In the genomic region with DNA sequence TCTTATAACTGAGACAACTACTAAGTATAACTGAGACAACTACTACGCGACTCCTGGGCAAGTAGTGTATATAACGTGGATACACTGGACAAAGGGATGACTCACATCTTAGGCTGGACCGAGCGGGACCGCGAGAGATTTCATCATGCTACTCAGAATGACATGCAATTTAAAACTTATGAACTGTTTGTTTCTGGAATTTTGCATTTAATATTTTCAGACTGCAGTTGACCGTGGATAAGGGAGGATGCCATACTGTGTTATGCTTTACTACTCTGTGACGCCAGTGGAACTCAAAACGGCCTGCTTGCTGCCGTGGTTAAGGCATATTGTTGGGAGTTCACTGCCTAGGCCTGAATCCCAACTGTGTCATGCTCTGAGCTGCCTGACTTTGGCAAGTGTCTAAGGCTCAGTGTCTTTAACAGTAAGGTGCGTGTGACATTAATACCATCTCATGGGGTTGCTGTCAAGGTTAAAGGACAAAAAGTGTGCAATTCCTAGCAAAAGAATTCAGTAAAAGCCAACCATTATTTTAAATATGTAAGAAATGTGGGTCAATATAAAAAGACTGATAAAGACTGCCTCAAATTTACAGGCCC, we compare ENCODE assay signal across 17 cellular contexts.
DNase-seq lines count a peak whose midpoint lies in the region; ATAC-seq and TF ChIP-seq lines count a peak whose summit lies in the region.
"Had no signal": no experiment of that assay in that cellular context is flagged by ENCODE, and none has a peak within 500 bp of the region (broad histone marks: within the 10 kb centered on the region; RNA-seq: fewer than 3 reads in every experiment).

No MANE protein-coding gene starts in this region.

- H3K27me3 ChIP-seq in CD4-positive, alpha-beta memory T cell (ENCODE audit: insufficient read depth, low read length): no peaks in the 10 kb centered on the region
- H3K27me3 ChIP-seq in testis: no peaks in the 10 kb centered on the region

- H3K27me3 Mint-ChIP-seq in CD4-positive, alpha-beta memory T cell: no peaks in the 10 kb centered on the region
- H3K27me3 Mint-ChIP-seq in central memory CD8-positive, alpha-beta T cell: no peaks in the 10 kb centered on the region
- no peaks in the 10 kb centered on the region for H3K27me3 Mint-ChIP-seq in naive thymus-derived CD8-positive, alpha-beta T cell
- H3K27me3 Mint-ChIP-seq: activated naive CD8-positive, alpha-beta T cell treated with anti-CD3 and anti-CD28 coated beads, Interleukin-2, amount 10 ng/mL, durations not matched to agents 7 days and 5 days had no signal

- H3K4me3 Mint-ChIP-seq in CD4-positive, alpha-beta memory T cell: peak overlapping the region in 1 of 8 donors; percentile 40
- no peak overlapping the region for H3K4me3 Mint-ChIP-seq in central memory CD8-positive, alpha-beta T cell
- H3K4me3 Mint-ChIP-seq in naive thymus-derived CD8-positive, alpha-beta T cell: no peak overlapping the region
- H3K4me3 Mint-ChIP-seq: activated naive CD8-positive, alpha-beta T cell treated with anti-CD3 and anti-CD28 coated beads, Interleukin-2, amount 10 ng/mL, durations not matched to agents 7 days and 5 days had no signal

- no peaks in the 10 kb centered on the region for H3K9me3 Mint-ChIP-seq in CD4-positive, alpha-beta memory T cell
- H3K9me3 Mint-ChIP-seq in central memory CD8-positive, alpha-beta T cell: no peaks in the 10 kb centered on the region
- H3K9me3 Mint-ChIP-seq in naive thymus-derived CD8-positive, alpha-beta T cell: no peaks in the 10 kb centered on the region
- H3K9me3 Mint-ChIP-seq: activated naive CD8-positive, alpha-beta T cell treated with anti-CD3 and anti-CD28 coated beads, Interleukin-2, amount 10 ng/mL, durations not matched to agents 7 days and 5 days had no signal

- H3K27ac Mint-ChIP-seq in CD4-positive, alpha-beta memory T cell: peak overlapping the region in 6 of 7 donors; percentile 8 to 92 (median 87)
- H3K27ac Mint-ChIP-seq in central memory CD8-positive, alpha-beta T cell (ENCODE audit: low read depth): peak overlapping the region; percentile 44
- peak overlapping the region in 7 of 10 donors; percentile 35 to 88 (median 82) for H3K27ac Mint-ChIP-seq in naive thymus-derived CD8-positive, alpha-beta T cell

- ATAC-seq in central memory CD8-positive, alpha-beta T cell (replicated peaks; ENCODE audit: extremely low read depth, poor library complexity, severe bottlenecking): no peak
- no peak for ATAC-seq in naive thymus-derived CD8-positive, alpha-beta T cell
- no peak for ATAC-seq in mucosa of descending colon
- ATAC-seq: left colon had no signal

- CTCF ChIA-PET in CD4-positive, alpha-beta memory T cell (lab: Charles Lee; ENCODE audit: partially characterized antibody): interaction anchor here (0.8 to 2.3 kb wide), 3 partner anchors 32 to 98 kb away, joined by 3 to 8 read pairs (median 3); no protein-coding TSS in a partner anchor

- 94 to 95% methylated on average over 12 of the region's 12 CpGs for WGBS in testis, 2 donors

- peaks cover 77% of the 10 kb centered on the region for H3K36me3 ChIP-seq in CD4-positive, alpha-beta memory T cell (ENCODE audit: insufficient read depth, low read length)
- H3K36me3 ChIP-seq in testis (ENCODE audit: low read depth, missing control alignments) (no peaks in the 10 kb centered on the region), mucosa of descending colon (ENCODE audit: low read depth) (no peaks in the 10 kb centered on the region)

- H3K9me3 ChIP-seq in CD4-positive, alpha-beta memory T cell (ENCODE audit: control insufficient read depth in 1 of 2, low read length in 2 of 2): no peaks in the 10 kb centered on the region
- no peaks in the 10 kb centered on the region for H3K9me3 ChIP-seq in testis
- H3K9me3 ChIP-seq in mucosa of descending colon: no peaks in the 10 kb centered on the region

- POLR2A ChIA-PET in CD4-positive, alpha-beta memory T cell (lab: Charles Lee; ENCODE audit: partially characterized antibody): interaction anchor here (1.6 kb wide), 1 partner anchor 54 kb away, joined by 4 read pairs; no protein-coding TSS in a partner anchor
- POLR2A ChIA-PET in naive thymus-derived CD8-positive, alpha-beta T cell (lab: Charles Lee): interaction anchor here (1.2 kb wide), 1 partner anchor 33 kb away, joined by 3 read pairs; no protein-coding TSS in a partner anchor

- peaks cover 43% of the 10 kb centered on the region for H3K4me1 ChIP-seq in CD4-positive, alpha-beta memory T cell (ENCODE audit: insufficient read depth, low read length)
- H3K4me1 ChIP-seq in testis (no peaks in the 10 kb centered on the region), mucosa of descending colon (ENCODE audit: low read depth) (no peaks in the 10 kb centered on the region)

- no peak for TF ChIP-seq CTCF in NB4 (IDR thresholded peaks at IDR 0.05; ENCODE audit: low read depth, low read length)
- no peak for TF ChIP-seq CTCF in testis (IDR thresholded peaks at IDR 0.05)
- TF ChIP-seq CTCF in mucosa of descending colon (IDR thresholded peaks at IDR 0.05): no peak

- H3K36me3 Mint-ChIP-seq in CD4-positive, alpha-beta memory T cell: peaks cover 57 to 61% of the 10 kb centered on the region in 2 donors
- H3K36me3 Mint-ChIP-seq in central memory CD8-positive, alpha-beta T cell (ENCODE audit: insufficient read depth): peaks cover 54% of the 10 kb centered on the region
- peaks cover 11 to 52% (median 18%) of the 10 kb centered on the region in 3 donors for H3K36me3 Mint-ChIP-seq in naive thymus-derived CD8-positive, alpha-beta T cell

- intact Hi-C loops in CD4-positive, alpha-beta memory T cell (cut with micrococcal nuclease): no loop called here
- intact Hi-C loops in testis (cut with DNase I; ENCODE audit: low total_unique reads): no loop called here
- intact Hi-C loops in mucosa of descending colon (cut with DNase I, micrococcal nuclease): no loop called here

- peaks cover 39 to 59% (median 45%) of the 10 kb centered on the region in 4 donors for H3K4me1 Mint-ChIP-seq in CD4-positive, alpha-beta memory T cell
- H3K4me1 Mint-ChIP-seq in central memory CD8-positive, alpha-beta T cell: peaks cover 47% of the 10 kb centered on the region
- peaks cover 18 to 56% (median 52%) of the 10 kb centered on the region in 4 donors for H3K4me1 Mint-ChIP-seq in naive thymus-derived CD8-positive, alpha-beta T cell

- no peak overlapping the region for H3K27ac ChIP-seq in CD4-positive, alpha-beta memory T cell (ENCODE audit: low read depth, low read length)
- H3K27ac ChIP-seq in testis: no peak overlapping the region

- H3K4me3 ChIP-seq in CD4-positive, alpha-beta memory T cell (ENCODE audit: low read length in 2 of 2): no peak overlapping the region
- H3K4me3 ChIP-seq in NB4 (ENCODE audit: low read depth, low read length): no peak overlapping the region
- H3K4me3 ChIP-seq in testis: no peak overlapping the region
- H3K4me3 ChIP-seq in mucosa of descending colon: no peak overlapping the region

- TF ChIP-seq POLR2A in NB4 (IDR thresholded peaks at IDR 0.05; ENCODE audit: extremely low read depth, insufficient read length) (no peak), testis (IDR thresholded peaks at IDR 0.05) (no peak)

- DNase-seq in CD4-positive, alpha-beta memory T cell: no peak
- peak; percentile 62 for DNase-seq in NB4 (ENCODE audit: low read depth)
- no peak for DNase-seq in central memory CD8-positive, alpha-beta T cell (ENCODE audit: low spot score in 2 of 2)
- no peak for DNase-seq in naive thymus-derived CD8-positive, alpha-beta T cell
- DNase-seq in testis: no peak
- DNase-seq in anterior cingulate cortex (lab: John Stamatoyannopoulos, UW): no peak
- no peak for DNase-seq in mucosa of descending colon
- DNase-seq in KG1 (lab: John Stamatoyannopoulos, UW): no peak
- DNase-seq: activated CD4-positive, alpha-beta T cell treated with anti-CD3 and anti-CD28 coated beads for 4 hours; activated naive CD8-positive, alpha-beta T cell treated with anti-CD3 and anti-CD28 coated beads, Interleukin-2, amount 10 ng/mL, durations not matched to agents 7 days and 5 days; DMS53; erythroblast; left colon; NCI-H2171 treated with DMSO at 0.1 percent for 48 hours; posterior cingulate gyrus; SHP77 treated with DMSO at 0.1 percent for 48 hours; stimulated activated CD4-positive, alpha-beta T cell treated with anti-CD3 and anti-CD28 coated beads, Interleukin-2, amount 100 ng/mL, for 48 hours had no signal
